32 cellular contexts compared by ENCODE assay signal in the genomic region with DNA sequence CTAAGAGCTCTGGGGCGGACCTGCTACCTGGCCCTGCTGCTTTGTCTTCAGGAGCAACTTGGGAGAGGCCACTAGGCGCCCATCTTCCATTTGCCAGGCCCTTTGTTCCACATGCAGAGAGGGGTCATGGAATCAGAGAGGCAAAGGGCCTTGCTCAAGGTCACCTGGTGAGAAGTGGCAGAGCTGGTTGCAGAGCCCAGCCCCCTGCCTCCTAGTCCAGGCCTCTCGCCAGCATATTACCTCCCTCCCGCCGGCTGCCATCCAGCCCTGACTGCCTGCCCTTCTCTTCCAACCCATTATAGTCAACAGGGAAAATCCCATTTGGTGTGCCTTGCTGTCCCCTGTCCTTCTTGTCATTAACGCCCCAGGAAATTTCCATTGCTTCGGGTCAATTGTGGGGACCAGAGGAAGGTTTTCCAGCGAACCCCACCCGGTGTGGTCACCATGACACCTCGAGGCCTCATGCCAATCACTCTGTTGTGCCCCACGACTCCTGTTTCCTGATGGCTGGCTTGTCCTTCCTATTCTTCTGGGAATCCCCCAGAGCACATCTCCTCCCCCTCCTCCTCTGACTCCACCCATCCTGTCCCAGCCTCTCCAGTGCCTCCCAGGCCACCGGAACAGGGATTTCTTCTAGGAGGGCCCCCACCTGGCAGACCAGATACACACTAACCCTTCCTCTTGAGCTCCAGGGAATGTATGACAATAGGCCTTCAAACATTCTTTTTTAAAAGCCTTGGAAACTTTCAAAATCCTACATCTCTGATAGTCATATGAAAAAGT.
DNase-seq lines count a peak whose midpoint lies in the region; ATAC-seq, FAIRE-seq and TF ChIP-seq lines count a peak whose summit lies in the region.
"Had no signal": no experiment of that assay in that cellular context is flagged by ENCODE, and none has a peak within 500 bp of the region (broad histone marks: within the 10 kb centered on the region; RNA-seq: fewer than 3 reads in every experiment).

No MANE protein-coding gene starts in this region.

- POLR2A ChIA-PET in K562 (lab: Yijun Ruan, JAX): interaction anchor here (0.6 kb wide), 1 partner anchor 12 kb away, joined by 3 read pairs; no protein-coding TSS in a partner anchor
- POLR2A ChIA-PET in activated CD4-positive, alpha-beta T cell treated with anti-CD3 and anti-CD28 coated beads for 36 hours (lab: Charles Lee): no interaction called here

- H3K27ac Mint-ChIP-seq in activated CD4-positive, alpha-beta T cell treated with anti-CD3 and anti-CD28 coated beads for 36 hours: no peak overlapping the region
- H3K27ac Mint-ChIP-seq: activated CD4-positive, alpha-beta memory T cell treated with anti-CD3 and anti-CD28 coated beads for 36 hours; activated naive CD4-positive, alpha-beta T cell treated with anti-CD3 and anti-CD28 coated beads, Interleukin-2, amount 10 ng/mL, durations not matched to agents 7 days and 5 days; immature natural killer cell; T-helper 17 cell had no signal

- no peak overlapping the region for H3K9ac ChIP-seq in K562 (ENCODE audit: insufficient read depth in 1 of 2, low read depth in 2 of 2, low read length in 2 of 2)
- H3K9ac ChIP-seq: BLaER1 had no signal

- H3K9me1 ChIP-seq in K562 (ENCODE audit: control insufficient read depth, insufficient read depth, low read length): no peaks in the 10 kb centered on the region

- H3K9me3 ChIP-seq in K562 (replicated peaks; ENCODE audit: control insufficient read depth, insufficient read depth, low read depth, low read length): no peaks in the 10 kb centered on the region
- H3K9me3 ChIP-seq: BLaER1, gastroesophageal sphincter, right atrium auricular region, tibial nerve had no signal

- WGBS in K562 (ENCODE audit: insufficient coverage, low coverage, missing lambda C conversion rate): 0% methylated on average over 12 of the region's 12 CpGs

- H3K9me3 Mint-ChIP-seq in activated CD4-positive, alpha-beta T cell treated with anti-CD3 and anti-CD28 coated beads for 36 hours (ENCODE audit: low read depth): no peaks in the 10 kb centered on the region
- no peaks in the 10 kb centered on the region for H3K9me3 Mint-ChIP-seq in activated T-cell treated with anti-CD3 and anti-CD28 coated beads, Interleukin-2, amount 50 U/mL, for 4 hours
- H3K9me3 Mint-ChIP-seq: IgD-negative memory B cell, immature natural killer cell had no signal

- in situ Hi-C loops in K562 (cut with MboI): loop anchor here (25.0 kb wide), 1 partner anchor 460 kb away; no protein-coding TSS in a partner anchor

- TF ChIP-seq CTCF in K562 (IDR thresholded peaks at IDR 0.05 in 2 of 3, conservative IDR thresholded peaks at IDR 0.05 in 1 of 3; ENCODE audit: insufficient read depth in 2 of 3, low read depth in 1 of 3, low read length in 3 of 3): no peak

- H3K4me2 ChIP-seq in K562 (ENCODE audit: insufficient read depth, low read length): no peak overlapping the region
- H3K4me2 ChIP-seq: BLaER1, hepatocyte had no signal

- H3K79me2 ChIP-seq in K562 (ENCODE audit: control insufficient read depth, insufficient read depth, low read length): no peaks in the 10 kb centered on the region
- H3K79me2 ChIP-seq: hepatocyte had no signal

- H4K20me1 ChIP-seq in K562 (replicated peaks; ENCODE audit: control insufficient read depth, insufficient read depth, low read length): no peaks in the 10 kb centered on the region; the same call in 1 of the 2 replicates
- H4K20me1 ChIP-seq: BLaER1 had no signal

- H3K4me1 ChIP-seq in K562 (replicated peaks in 1 of 2; ENCODE audit: control insufficient read depth in 2 of 2, insufficient read depth in 2 of 2, low read length in 2 of 2): no peaks in the 10 kb centered on the region
- H3K4me1 ChIP-seq: BLaER1, gastroesophageal sphincter, right atrium auricular region, tibial nerve had no signal

- H3K27me3 ChIP-seq in H7 (ENCODE audit: control insufficient read depth, insufficient read depth, low read length) (no peaks in the 10 kb centered on the region), K562 (ENCODE audit: control insufficient read depth in 2 of 2, insufficient read depth in 2 of 2, low read length in 2 of 2) (peaks cover 17 to 57% of the 10 kb centered on the region in 2 experiments; a peak in 4 of 5 replicates)
- H3K27me3 ChIP-seq: BLaER1, gastroesophageal sphincter, hepatocyte, right atrium auricular region, tibial nerve had no signal

- CTCF ChIA-PET in K562 (lab: Yijun Ruan, JAX; ENCODE audit: low intra/inter-chr PET ratio): no interaction called here
- CTCF ChIA-PET in activated CD4-positive, alpha-beta T cell treated with anti-CD3 and anti-CD28 coated beads for 36 hours (lab: Charles Lee): no interaction called here

- H3K27me3 Mint-ChIP-seq in activated CD4-positive, alpha-beta T cell treated with anti-CD3 and anti-CD28 coated beads for 36 hours: no peaks in the 10 kb centered on the region
- H3K27me3 Mint-ChIP-seq in activated T-cell treated with anti-CD3 and anti-CD28 coated beads, Interleukin-2, amount 50 U/mL, for 4 hours (ENCODE audit: low read depth): peaks cover 13% of the 10 kb centered on the region
- H3K27me3 Mint-ChIP-seq: activated CD4-positive, alpha-beta memory T cell treated with anti-CD3 and anti-CD28 coated beads for 36 hours had no signal

- TF ChIP-seq EP300 in K562 (IDR thresholded peaks at IDR 0.05; ENCODE audit: low read length): no peak

- no peaks in the 10 kb centered on the region for H3K4me1 Mint-ChIP-seq in activated CD4-positive, alpha-beta T cell treated with anti-CD3 and anti-CD28 coated beads for 36 hours
- no peaks in the 10 kb centered on the region for H3K4me1 Mint-ChIP-seq in activated T-cell treated with anti-CD3 and anti-CD28 coated beads, Interleukin-2, amount 50 U/mL, for 4 hours (ENCODE audit: low read depth)
- H3K4me1 Mint-ChIP-seq: activated naive CD4-positive, alpha-beta T cell treated with anti-CD3 and anti-CD28 coated beads, Interleukin-2, amount 10 ng/mL, durations not matched to agents 7 days and 5 days; IgD-negative memory B cell; immature natural killer cell had no signal

- H3K36me3 ChIP-seq in H7 (replicated peaks; ENCODE audit: control insufficient read depth, insufficient read depth, low read length): no peaks in the 10 kb centered on the region
- no peaks in the 10 kb centered on the region for H3K36me3 ChIP-seq in K562 (ENCODE audit: control insufficient read depth, insufficient read depth, low read length)
- H3K36me3 ChIP-seq: BLaER1, gastroesophageal sphincter, right atrium auricular region, tibial nerve had no signal

- TF ChIP-seq POLR2A in K562 (conservative IDR thresholded peaks at IDR 0.05): no peak

- H2AFZ ChIP-seq in K562 (ENCODE audit: low read depth, low read length): no peak overlapping the region
- H2AFZ ChIP-seq: hepatocyte had no signal

- H3K4me3 ChIP-seq in H7 (ENCODE audit: insufficient read depth, low read depth, low read length) (no peak overlapping the region), K562 (no peak overlapping the region)
- H3K4me3 ChIP-seq: BLaER1, gastroesophageal sphincter, hepatocyte, right atrium auricular region, SK-N-MC, tibial nerve had no signal

- DNase-seq in A172 (ENCODE audit: low spot score): peak; percentile 10
- DNase-seq in H7: peak; percentile 89
- DNase-seq in K562 (ENCODE audit: extremely low read depth in 1 of 4, low spot score in 3 of 4): no peak
- peak; percentile 17 to 26 for DNase-seq in lung microvascular endothelial cell (ENCODE audit: low read depth in 2 of 2)
- no peak for DNase-seq in COLO829 (ENCODE audit: low spot score)
- DNase-seq in activated CD4-positive, alpha-beta T cell treated with anti-CD3 and anti-CD28 coated beads for 36 hours: no peak
- DNase-seq in activated T-cell treated with anti-CD3 and anti-CD28 coated beads, Interleukin-2, amount 50 U/mL, for 4 hours: no peak
- DNase-seq: activated CD4-positive, alpha-beta memory T cell treated with anti-CD3 and anti-CD28 coated beads for 36 hours; activated CD8-positive, alpha-beta memory T cell treated with anti-CD3 and anti-CD28 coated beads, Interleukin-2, amount 50 U/mL, for 4 hours; activated naive CD4-positive, alpha-beta T cell treated with anti-CD3 and anti-CD28 coated beads, Interleukin-2, amount 10 ng/mL, durations not matched to agents 7 days and 5 days; DMS153; immature natural killer cell; left colon; NCI-H2107; NCI-H446 treated with DMSO at 0.1 percent for 48 hours; stimulated activated CD4-positive, alpha-beta T cell treated with anti-CD3 and anti-CD28 coated beads, Interleukin-12 subunit alpha, Interleukin-12 subunit beta, amount 100 ng/mL, for 4 hours; stimulated activated CD4-positive, alpha-beta T cell treated with anti-CD3 and anti-CD28 coated beads, Interleukin-4, amount 100 ng/mL, for 24 hours; T-helper 17 cell had no signal

- no peak for FAIRE-seq in K562 (lab: Jason Lieb, UNC)
- FAIRE-seq: endometrium, GM12891 had no signal

- intact Hi-C loops in K562 (cut with micrococcal nuclease): no loop called here
- intact Hi-C loops in activated CD4-positive, alpha-beta T cell treated with anti-CD3 and anti-CD28 coated beads for 36 hours (cut with DNase I, micrococcal nuclease): no loop called here

- no peak for ATAC-seq in K562
- no peak for ATAC-seq in GM18520 (IDR thresholded peaks at IDR 0.05; ENCODE audit: unreplicated experiment)
- no peak for ATAC-seq in activated CD4-positive, alpha-beta T cell treated with anti-CD3 and anti-CD28 coated beads for 36 hours
- no peak for ATAC-seq in activated T-cell treated with anti-CD3 and anti-CD28 coated beads, Interleukin-2, amount 50 U/mL, for 4 hours
- ATAC-seq: activated CD4-positive, CD25-positive, alpha-beta regulatory T cell treated with anti-CD3 and anti-CD28 coated beads, Interleukin-2, amount 50 U/mL, for 24 hours; gastroesophageal sphincter; HCT116; left colon; T-helper 17 cell had no signal

- no peak overlapping the region for H3K27ac ChIP-seq in K562 (ENCODE audit: extremely low read depth, low read depth, low read length)
- H3K27ac ChIP-seq: BLaER1, gastroesophageal sphincter, hepatocyte, right atrium auricular region, RWPE1, SK-N-MC, tibial nerve had no signal

- H3K4me3 Mint-ChIP-seq in activated CD4-positive, alpha-beta T cell treated with anti-CD3 and anti-CD28 coated beads for 36 hours: no peak overlapping the region
- no peak overlapping the region for H3K4me3 Mint-ChIP-seq in activated T-cell treated with anti-CD3 and anti-CD28 coated beads, Interleukin-2, amount 50 U/mL, for 4 hours
- H3K4me3 Mint-ChIP-seq: activated CD4-positive, alpha-beta memory T cell treated with anti-CD3 and anti-CD28 coated beads for 36 hours; activated naive CD4-positive, alpha-beta T cell treated with anti-CD3 and anti-CD28 coated beads, Interleukin-2, amount 10 ng/mL, durations not matched to agents 7 days and 5 days; brain; IgD-negative memory B cell; immature natural killer cell; T-helper 17 cell had no signal

- no peaks in the 10 kb centered on the region for H3K36me3 Mint-ChIP-seq in activated CD4-positive, alpha-beta T cell treated with anti-CD3 and anti-CD28 coated beads for 36 hours (ENCODE audit: low read depth)
- H3K36me3 Mint-ChIP-seq in activated T-cell treated with anti-CD3 and anti-CD28 coated beads, Interleukin-2, amount 50 U/mL, for 4 hours (ENCODE audit: insufficient read depth): no peaks in the 10 kb centered on the region
- H3K36me3 Mint-ChIP-seq: activated CD4-positive, alpha-beta memory T cell treated with anti-CD3 and anti-CD28 coated beads for 36 hours; activated naive CD4-positive, alpha-beta T cell treated with anti-CD3 and anti-CD28 coated beads, Interleukin-2, amount 10 ng/mL, durations not matched to agents 7 days and 5 days; brain; IgD-negative memory B cell; immature natural killer cell had no signal

- no TSS peak for BruUV-seq in K562 (replicated peaks; lab: Mats Ljungman, UMichigan)

- no peak for TF ChIP-seq RAD21 in K562 (CRISPR knock-in tag; conservative IDR thresholded peaks at IDR 0.05 in 1 of 2, IDR thresholded peaks at IDR 0.05 in 1 of 2)

Comparison
In these comparisons a context has a peak if more than half of its experiments do, and no peak if none do; other contexts are left out.
1. DNase-seq: peak in A172 (single experiment), H7 (single experiment) and lung microvascular endothelial cell (2 of 2); none in K562 (0 of 4), COLO829 (single experiment), activated CD4-positive, alpha-beta T cell treated with anti-CD3 and anti-CD28 coated beads for 36 hours (single experiment) and activated T-cell treated with anti-CD3 and anti-CD28 coated beads, Interleukin-2, amount 50 U/mL, for 4 hours (single experiment).